Comparison of ENCODE assay signal across 8 cellular contexts in genomic region chr19:11639602-11640471, GRCh38. TPM values are rescaled to one million over a fixed set of nuclear protein-coding genes. Genes with fewer than 3 reads are reported as not detected.
A peak's percentile ranks its signal among the peaks of the same experiment; 100 is the strongest.
DNase-seq lines count a peak whose midpoint lies in the region; ATAC-seq, FAIRE-seq and TF ChIP-seq lines count a peak whose summit lies in the region.

No MANE protein-coding gene starts in this region.

- no peaks in the 10 kb centered on the region for H3F3A ChIP-seq in Loucy (ENCODE audit: low read depth)

- peak; percentile 100 for ATAC-seq in DND-41 (ENCODE audit: insufficient read depth, low read depth)
- ATAC-seq in gastroesophageal sphincter, result peak; percentile 99

- no peaks in the 10 kb centered on the region for H4K20me1 ChIP-seq in DND-41 (ENCODE audit: insufficient read depth, low read length)
- no peaks in the 10 kb centered on the region for H4K20me1 ChIP-seq in Loucy (ENCODE audit: insufficient read depth, low read length, poor library complexity, severe bottlenecking)

- peak overlapping the region; percentile 91 to 96 for H3K4me3 ChIP-seq in DND-41 (ENCODE audit: low read depth in 1 of 2, low read length in 2 of 2)
- H3K4me3 ChIP-seq in Loucy (ENCODE audit: low read length, poor library complexity, severe bottlenecking), result peak overlapping the region; percentile 93
- peak overlapping the region; percentile 96 for H3K4me3 ChIP-seq in SJCRH30
- H3K4me3 ChIP-seq in gastroesophageal sphincter, result peak overlapping the region; percentile 45 to 66
- H3K4me3 ChIP-seq in neutrophil (ENCODE audit: low read depth in 1 of 2, low read length in 1 of 2), result peak overlapping the region; percentile 48 to 61
- H3K4me3 ChIP-seq in subcutaneous abdominal adipose tissue (ENCODE audit: low read depth in 1 of 5, low read length in 5 of 5), result peak overlapping the region; percentile 69 to 87 (median 80)

- TF ChIP-seq CTCF in DND-41 (IDR thresholded peaks at IDR 0.05; ENCODE audit: borderline replicate concordance, extremely low read depth, low read length, poor library complexity, severe bottlenecking) (no peak), Loucy (conservative IDR thresholded peaks at IDR 0.05; ENCODE audit: low read length) (no peak), gastroesophageal sphincter (IDR thresholded peaks at IDR 0.05) (no peak), neutrophil (IDR thresholded peaks at IDR 0.05) (no peak)

- 0% methylated on average over 3 of the region's 55 CpGs; no CpG with 5 or more reads in 1 of the 2 donors for WGBS in gastroesophageal sphincter (ENCODE audit: low coverage in 1 of 2), 2 donors

- TF ChIP-seq EP300 in gastroesophageal sphincter (IDR thresholded peaks at IDR 0.05), result no peak

- DNase-seq in DND-41, result peak; percentile 99
- DNase-seq in H54 (ENCODE audit: insufficient read length, low spot score), result peak; percentile 91
- DNase-seq in SJCRH30, result peak; percentile 98 to 99
- DNase-seq in activated naive CD4-positive, alpha-beta T cell (lab: John Stamatoyannopoulos, UW), result peak; percentile 63 to 73 (median 67)

- H3K4me1 ChIP-seq in DND-41 (ENCODE audit: insufficient read depth, low read length) (peaks cover 20% of the 10 kb centered on the region), Loucy (ENCODE audit: insufficient read depth, low read length, poor library complexity, severe bottlenecking) (peaks cover 4% of the 10 kb centered on the region), SJCRH30 (no peaks in the 10 kb centered on the region), gastroesophageal sphincter (peaks cover 0 to 11% (median 0%) of the 10 kb centered on the region in 3 donors), neutrophil (ENCODE audit: control insufficient read depth in 1 of 2, insufficient read depth in 1 of 2, low read depth in 1 of 2, low read length in 1 of 2) (peaks cover 9 to 12% of the 10 kb centered on the region in 2 experiments), subcutaneous abdominal adipose tissue (ENCODE audit: control insufficient read depth in 5 of 5, insufficient read depth in 5 of 5, low read length in 5 of 5) (peaks cover 0 to 11% (median 10%) of the 10 kb centered on the region in 5 donors)

- peaks cover 18% of the 10 kb centered on the region for H3K79me2 ChIP-seq in DND-41 (ENCODE audit: insufficient read depth, low read length)
- no peaks in the 10 kb centered on the region for H3K79me2 ChIP-seq in Loucy (ENCODE audit: insufficient read depth, low read length)

- H3K27me3 ChIP-seq in DND-41 (ENCODE audit: insufficient read depth, low read length, poor library complexity) (no peaks in the 10 kb centered on the region), Loucy (ENCODE audit: insufficient read depth, low read length, poor library complexity, severe bottlenecking) (no peaks in the 10 kb centered on the region), SJCRH30 (no peaks in the 10 kb centered on the region), gastroesophageal sphincter (no peaks in the 10 kb centered on the region), neutrophil (peaks cover 11% of the 10 kb centered on the region), subcutaneous abdominal adipose tissue (ENCODE audit: control insufficient read depth in 5 of 5, insufficient read depth in 4 of 5, low read length in 5 of 5) (no peaks in the 10 kb centered on the region)

- H3K27ac ChIP-seq in DND-41 (ENCODE audit: low read length), result peak overlapping the region; percentile 84
- H3K27ac ChIP-seq in SJCRH30, result peak overlapping the region; percentile 78
- H3K27ac ChIP-seq in gastroesophageal sphincter, result peak overlapping the region in 2 of 4 donors; percentile 12 to 72
- no peak overlapping the region for H3K27ac ChIP-seq in neutrophil
- H3K27ac ChIP-seq in subcutaneous abdominal adipose tissue (ENCODE audit: low read depth, low read length), result no peak overlapping the region

- H3K9me3 ChIP-seq in DND-41 (ENCODE audit: insufficient read depth, low read length, severe bottlenecking) (no peaks in the 10 kb centered on the region), Loucy (ENCODE audit: insufficient read depth, low read depth, low read length) (no peaks in the 10 kb centered on the region), SJCRH30 (replicated peaks) (no peaks in the 10 kb centered on the region), gastroesophageal sphincter (no peaks in the 10 kb centered on the region), neutrophil (no peaks in the 10 kb centered on the region), subcutaneous abdominal adipose tissue (ENCODE audit: control insufficient read depth in 5 of 5, low read length in 5 of 5) (no peaks in the 10 kb centered on the region)

- TF ChIP-seq POLR2A in H54 (IDR thresholded peaks at IDR 0.05; ENCODE audit: low read depth, low read length) (peak; percentile 58; the same call in 1 of the 2 replicates), gastroesophageal sphincter (IDR thresholded peaks at IDR 0.05) (no peak)

- H3K9ac ChIP-seq in DND-41 (ENCODE audit: low read depth, low read length), result peak overlapping the region; percentile 93
- peak overlapping the region; percentile 78 for H3K9ac ChIP-seq in Loucy (ENCODE audit: low read depth, low read length, poor library complexity, severe bottlenecking)
- H3K9ac ChIP-seq in subcutaneous abdominal adipose tissue (ENCODE audit: low read length in 5 of 5), result peak overlapping the region in 4 of 5 donors; percentile 52 to 80 (median 68)

- H2AFZ ChIP-seq in DND-41 (ENCODE audit: low read depth, low read length), result peak overlapping the region; percentile 91
- peak overlapping the region; percentile 95 for H2AFZ ChIP-seq in Loucy (ENCODE audit: low read length)

- no peaks in the 10 kb centered on the region for H3K9me2 ChIP-seq in Loucy (replicated peaks; ENCODE audit: low read depth, low read length)

- no peaks in the 10 kb centered on the region; the same call in 1 of the 2 replicates for H3K36me3 ChIP-seq in DND-41 (ENCODE audit: insufficient read depth, low read length)
- H3K36me3 ChIP-seq in Loucy (ENCODE audit: insufficient read depth, low read length), result no peaks in the 10 kb centered on the region
- peaks cover 9% of the 10 kb centered on the region for H3K36me3 ChIP-seq in SJCRH30
- H3K36me3 ChIP-seq in gastroesophageal sphincter, result no peaks in the 10 kb centered on the region
- H3K36me3 ChIP-seq in neutrophil, result no peaks in the 10 kb centered on the region
- no peaks in the 10 kb centered on the region for H3K36me3 ChIP-seq in subcutaneous abdominal adipose tissue (ENCODE audit: control insufficient read depth in 5 of 5, insufficient read depth in 5 of 5, low read length in 5 of 5)

- H3K4me2 ChIP-seq in DND-41 (ENCODE audit: insufficient read depth, low read length) (peak overlapping the region; percentile 97), Loucy (ENCODE audit: low read depth, low read length, poor library complexity, severe bottlenecking) (peak overlapping the region; percentile 75)

- peak; percentile 84 for FAIRE-seq in H54 (lab: Jason Lieb, UNC)

RNA-seq across cellular contexts. Expression of gene ZNF627, which starts 42.6 kb away (rescaled TPM):
- total RNA-seq in SJCRH30 (2014; rRNA removed; shearing (Covaris generic)), result 11.8 and 13.4 TPM in 2 replicates
- total RNA-seq in gastroesophageal sphincter, result 10 to 100 TPM in 3 of 4 donors, 1 to 10 TPM in 1; 9.6 to 18.0 (median 10.4) TPM

Comparison
In these comparisons a context has a peak if more than half of its experiments do, and no peak if none do; other contexts are left out.
1. H3K27ac ChIP-seq: peak in DND-41 (single experiment) and SJCRH30 (single experiment); none in neutrophil (single experiment) and subcutaneous abdominal adipose tissue (single experiment).
2. Peak in every context shown above with its lines, with median percentiles within 50 percentile points of each other: DNase-seq, H3K4me3 ChIP-seq and H3K9ac ChIP-seq.